Comparison of ENCODE assay signal across 12 cellular contexts in genomic region chr13:111854403-111854802, GRCh38.
"Had no signal": no experiment of that assay in that cellular context is flagged by ENCODE, and none has a peak within 500 bp of the region (broad histone marks: within the 10 kb centered on the region; RNA-seq: fewer than 3 reads in every experiment).

No MANE protein-coding gene starts in this region.

- ATAC-seq: effector memory CD8-positive, alpha-beta T cell; lower lobe of right lung; sciatic nerve; stimulated activated naive CD8-positive, alpha-beta T cell treated with anti-CD3 and anti-CD28 coated beads, Interleukin-15, Interleukin-2, amounts not matched to agents 100 U/mL and 50 U/mL, for 24 hours had no signal

- DNase-seq: activated CD4-positive, alpha-beta T cell treated with anti-CD3 and anti-CD28 coated beads, Interleukin-2, amount 10 ng/mL, durations not matched to agents 7 days and 5 days; activated naive CD4-positive, alpha-beta T cell; activated naive CD8-positive, alpha-beta T cell treated with anti-CD3 and anti-CD28 coated beads, Interleukin-2, amount 10 ng/mL, durations not matched to agents 7 days and 5 days; brain microvascular endothelial cell; effector memory CD8-positive, alpha-beta T cell; heart left ventricle; immature natural killer cell; lower lobe of right lung; ovary; stimulated activated naive CD8-positive, alpha-beta T cell treated with anti-CD3 and anti-CD28 coated beads, Interleukin-15, Interleukin-2, amounts not matched to agents 100 U/mL and 50 U/mL, for 24 hours; transverse colon had no signal
